In the genomic region with DNA sequence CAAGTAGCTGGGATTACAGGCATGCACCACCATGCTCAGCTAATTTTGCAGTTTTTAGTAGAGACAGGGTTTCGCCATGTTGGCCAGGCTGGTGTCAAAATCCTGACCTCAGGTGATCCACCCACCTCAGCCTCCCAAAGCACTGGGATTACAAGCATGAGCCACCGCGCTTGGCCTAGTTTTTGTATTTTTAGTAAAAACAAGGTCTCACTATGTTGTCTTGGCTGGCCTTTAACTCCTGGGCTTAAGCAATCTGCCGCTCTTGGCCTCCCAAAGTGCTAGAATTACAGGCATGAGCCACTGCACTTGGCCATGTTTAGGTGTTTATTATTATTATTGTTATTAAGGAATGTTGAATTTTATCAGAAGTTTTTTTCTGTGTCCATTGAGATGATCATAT, we compare ENCODE assay signal across 17 cellular contexts. TPM values are rescaled to one million over a fixed set of nuclear protein-coding genes. Genes with fewer than 3 reads are reported as not detected.
A peak's percentile ranks its signal among the peaks of the same experiment; 100 is the strongest.
DNase-seq lines count a peak whose midpoint lies in the region; ATAC-seq, FAIRE-seq and TF ChIP-seq lines count a peak whose summit lies in the region.
"Had no signal": no experiment of that assay in that cellular context is flagged by ENCODE, and none has a peak within 500 bp of the region (broad histone marks: within the 10 kb centered on the region; RNA-seq: fewer than 3 reads in every experiment).

No MANE protein-coding gene starts in this region.

- H2AFZ ChIP-seq in HepG2 (ENCODE audit: low read length) = no peak overlapping the region

- no peak for TF ChIP-seq RAD21 in HepG2 (CRISPR knock-in tag; IDR thresholded peaks at IDR 0.05)

- TF ChIP-seq EP300 in HepG2 (IDR thresholded peaks at IDR 0.05; ENCODE audit: low read depth in 2 of 2, low read length in 2 of 2) (no peak), HepG2 (CRISPR knock-in tag; IDR thresholded peaks at IDR 0.05; ENCODE audit: borderline replicate concordance) (no peak)

- intact Hi-C loops in right cardiac atrium (cut with DNase I) = no loop called here
- intact Hi-C loops in HepG2 (cut with micrococcal nuclease; ENCODE audit: unreplicated experiment) = no loop called here

- H3K9ac ChIP-seq in HepG2 (ENCODE audit: insufficient read depth, low read depth, low read length) = no peak overlapping the region

- H3K27ac ChIP-seq in right cardiac atrium (ENCODE audit: low read length) = no peak overlapping the region
- H3K27ac ChIP-seq in HepG2 (ENCODE audit: extremely low read length, insufficient read depth, low read length) = no peak overlapping the region
- H3K27ac ChIP-seq: A549, C4-2B, HL-60 had no signal

- no peaks in the 10 kb centered on the region for H3K36me3 ChIP-seq in HepG2 (replicated peaks in 1 of 2; ENCODE audit: control insufficient read depth in 1 of 2, insufficient read depth in 2 of 2, low read length in 2 of 2)
- H3K36me3 ChIP-seq: BE2C had no signal

- CTCF ChIA-PET in HepG2 (lab: Yijun Ruan, JAX; ENCODE audit: low intra/inter-chr PET ratio, low total read pairs) = no interaction called here

- ATAC-seq in right cardiac atrium = peak in 1 of 2 donors; percentile 40
- no peak for ATAC-seq in GM21786 (IDR thresholded peaks at IDR 0.05; ENCODE audit: unreplicated experiment)
- no peak for ATAC-seq in HG03025 (IDR thresholded peaks at IDR 0.05; ENCODE audit: low FRiP score, unreplicated experiment)
- no peak for ATAC-seq in HepG2
- ATAC-seq: A549 had no signal

- no peak for TF ChIP-seq POLR2A in HepG2 (IDR thresholded peaks at IDR 0.05; ENCODE audit: insufficient read depth in 1 of 2, low read depth in 2 of 2, low read length in 2 of 2)

- no peaks in the 10 kb centered on the region for H3K79me2 ChIP-seq in HepG2 (ENCODE audit: insufficient read depth, low read length)

- no peak for TF ChIP-seq CTCF in HepG2 (CRISPR knock-in tag; IDR thresholded peaks at IDR 0.05)

- no peaks in the 10 kb centered on the region for H4K20me1 ChIP-seq in HepG2 (ENCODE audit: insufficient read depth, low read length)

- H3K4me3 ChIP-seq in right cardiac atrium (ENCODE audit: low read length) (no peak overlapping the region), HepG2 (replicated peaks in 1 of 3; ENCODE audit: insufficient read depth in 1 of 3, low read depth in 2 of 3, low read length in 3 of 3) (no peak overlapping the region)
- H3K4me3 ChIP-seq: A549 had no signal

- H3K9me3 ChIP-seq in right cardiac atrium (ENCODE audit: control insufficient read depth, low read length) (no peaks in the 10 kb centered on the region), HepG2 (ENCODE audit: low read length) (peaks cover 9% of the 10 kb centered on the region)
- H3K9me3 ChIP-seq: BE2C had no signal

- no TSS peak for BruUV-seq in HepG2 (replicated peaks; lab: Mats Ljungman, UMichigan)

- 69% methylated on average over 4 of the region's 4 CpGs for WGBS in right cardiac atrium
- 39% methylated on average over 4 of the region's 4 CpGs for WGBS in HepG2 (ENCODE audit: low lambda C conversion rate)

- in situ Hi-C loops in HepG2 (cut with HindIII; ENCODE audit: extremely low pct_ligation_motif_present, low pct_unique_long_range_greater_than_20kb) = no loop called here

- DNase-seq in cerebellar nuclear complex (lab: John Stamatoyannopoulos, UW) (peak; percentile 42 to 70), fibroblast of gingiva (ENCODE audit: low read depth) (peak; percentile 29), right cardiac atrium (peak in 2 of 3 donors; percentile 29 to 56), HepG2 (ENCODE audit: low spot score) (no peak)
- DNase-seq: BE2C; CD4-positive, alpha-beta memory T cell; DMS79; HCEC 1CT; HFFc6; IMR-90 had no signal

- FAIRE-seq in HepG2 (lab: Jason Lieb, UNC) = no peak
- FAIRE-seq: A549, G401.6, GM12891 had no signal

- H3K27me3 ChIP-seq in right cardiac atrium (ENCODE audit: control insufficient read depth, insufficient read depth) (no peaks in the 10 kb centered on the region), HepG2 (ENCODE audit: control insufficient read depth in 1 of 2, insufficient read depth in 2 of 2, low read length in 2 of 2) (no peaks in the 10 kb centered on the region)
- H3K27me3 ChIP-seq: BE2C had no signal

- POLR2A ChIA-PET in HepG2 (lab: Yijun Ruan, JAX) = no interaction called here

- no peak overlapping the region for H3K4me2 ChIP-seq in HepG2 (ENCODE audit: low read depth, low read length)
- H3K4me2 ChIP-seq: A549 had no signal

- H3K4me1 ChIP-seq in right cardiac atrium (ENCODE audit: control insufficient read depth, insufficient read depth, low read length) = peaks cover 2% of the 10 kb centered on the region
- no peaks in the 10 kb centered on the region for H3K4me1 ChIP-seq in HepG2 (ENCODE audit: insufficient read depth, low read length)
- H3K4me1 ChIP-seq: A549, BE2C had no signal

TF ChIP-seq in HepG2, 621 proteins besides CTCF, POLR2A, EP300 and RAD21:
- TF ChIP-seq ZNF546 (CRISPR knock-in tag; conservative IDR thresholded peaks at IDR 0.05) = no peak
- TF ChIP-seq TMF1 (CRISPR knock-in tag; IDR thresholded peaks at IDR 0.05; ENCODE audit: low read depth) = no peak
- TF ChIP-seq NR2F6 (IDR thresholded peaks at IDR 0.05) = no peak
- TF ChIP-seq NR2F6 (CRISPR knock-in tag; IDR thresholded peaks at IDR 0.05) = no peak
- no peak for TF ChIP-seq ZNF350 (CRISPR knock-in tag; IDR thresholded peaks at IDR 0.05; ENCODE audit: borderline replicate concordance, low read depth)
- TF ChIP-seq ZBTB26 (CRISPR knock-in tag; IDR thresholded peaks at IDR 0.05; ENCODE audit: borderline replicate concordance) = no peak
- no peak for TF ChIP-seq HMGXB4 (CRISPR knock-in tag; IDR thresholded peaks at IDR 0.05; ENCODE audit: borderline replicate concordance in 1 of 2, low read depth in 1 of 2)
- no peak for TF ChIP-seq ZBTB8A (CRISPR knock-in tag; IDR thresholded peaks at IDR 0.05; ENCODE audit: borderline replicate concordance, low read depth)
- TF ChIP-seq NFRKB (IDR thresholded peaks at IDR 0.05) = no peak
- no peak for TF ChIP-seq JUNB (CRISPR knock-in tag; IDR thresholded peaks at IDR 0.05; ENCODE audit: borderline replicate concordance)
- TF ChIP-seq DNMT1 (CRISPR knock-in tag; IDR thresholded peaks at IDR 0.05) = no peak
- TF ChIP-seq EED (CRISPR knock-in tag; IDR thresholded peaks at IDR 0.05) = no peak
- no peak for TF ChIP-seq TOPORS (CRISPR knock-in tag; IDR thresholded peaks at IDR 0.05)
- TF ChIP-seq CBX5 (CRISPR knock-in tag; IDR thresholded peaks at IDR 0.05; ENCODE audit: borderline replicate concordance) = no peak

RNA-seq across cellular contexts. Expression of gene IL16, which starts 14.7 kb away (rescaled TPM):
- 1 to 10 TPM; 3.1 to 5.1 (median 4.1) TPM for total RNA-seq in right cardiac atrium
- polyA plus RNA-seq in right cardiac atrium = 4.7 TPM
- not detected in 2 replicates for total RNA-seq in HepG2 (2016; rRNA removed; fragmentation: Illumina TruSeq; extraction: Trizol)
- not detected in 2 replicates for total RNA-seq in HepG2 (2016; cell fraction: cytosol; rRNA removed; fragmentation: Illumina TruSeq; extraction: Trizol; ENCODE audit: low read depth)
- not detected in 2 replicates for total RNA-seq in HepG2 (2016; cell fraction: insoluble cytoplasmic fraction; rRNA removed; fragmentation: Illumina TruSeq; extraction: Trizol)
- total RNA-seq in HepG2 (2016; cell fraction: membrane; rRNA removed; fragmentation: Illumina TruSeq; extraction: Trizol) = not detected in 2 replicates
- not detected in 2 replicates for total RNA-seq in HepG2 (2016; cell fraction: nucleus; rRNA removed; fragmentation: Illumina TruSeq; extraction: Trizol)
- 0.03 TPM in 2 replicates for polyA plus RNA-seq in HepG2 (2011; rRNA removed)
- 0.01 and 0.05 TPM in 2 replicates for polyA plus RNA-seq in HepG2 (2011; cell fraction: cytosol; rRNA removed)
- polyA plus RNA-seq in HepG2 (2011; cell fraction: nucleus; rRNA removed) = 0.24 and 0.50 TPM in 2 replicates
- polyA plus RNA-seq in HepG2 (2012) = 0.04 TPM in 2 replicates
- not detected in 2 replicates for polyA plus RNA-seq in HepG2 (2016; cell fraction: cytosol; fragmentation: Illumina TruSeq; extraction: Trizol; ENCODE audit: low read depth)
- polyA plus RNA-seq in HepG2 (2016; cell fraction: insoluble cytoplasmic fraction; fragmentation: Illumina TruSeq; extraction: Trizol; ENCODE audit: low read depth) = not detected in 2 replicates
- not detected in 2 replicates for polyA plus RNA-seq in HepG2 (2016; cell fraction: membrane; fragmentation: Illumina TruSeq; extraction: Trizol; ENCODE audit: low read depth)
- not detected in 2 replicates for polyA plus RNA-seq in HepG2 (2016; cell fraction: nucleus; fragmentation: Illumina TruSeq; extraction: Trizol; ENCODE audit: insufficient read depth, low read depth)
- polyA minus RNA-seq in HepG2 (2011; rRNA and poly(A)+ RNA removed; ENCODE audit: low replicate concordance) = 0.47 TPM in 1 of 2 replicates, not detected in the other
- not detected in 2 replicates for polyA minus RNA-seq in HepG2 (2011; cell fraction: cytosol; rRNA and poly(A)+ RNA removed)
- polyA minus RNA-seq in HepG2 (2011; cell fraction: nucleus; rRNA and poly(A)+ RNA removed) = not detected in 2 replicates
- total RNA-seq: HFFc6 had no signal
